In genomic region chr6:147530132-147531060, GRCh38 we compare ENCODE assay signal across 14 cellular contexts. TPM values are rescaled to one million over a fixed set of nuclear protein-coding genes. Genes with fewer than 3 reads are reported as not detected.
A peak's percentile ranks its signal among the peaks of the same experiment; 100 is the strongest.
DNase-seq lines count a peak whose midpoint lies in the region; ATAC-seq and TF ChIP-seq lines count a peak whose summit lies in the region.
"Had no signal": no experiment of that assay in that cellular context is flagged by ENCODE, and none has a peak within 500 bp of the region (broad histone marks: within the 10 kb centered on the region; RNA-seq: fewer than 3 reads in every experiment).

No MANE protein-coding gene starts in this region.

- intact Hi-C loops in colonic mucosa (cut with DNase I): no loop called here
- intact Hi-C loops in adrenal gland (cut with DNase I): no loop called here

- H3K27ac ChIP-seq in colonic mucosa (no peak overlapping the region), adrenal gland (no peak overlapping the region), gastroesophageal sphincter (no peak overlapping the region)
- H3K27ac ChIP-seq: suprapubic skin had no signal

- TF ChIP-seq POLR2A in adrenal gland (IDR thresholded peaks at IDR 0.05) (no peak), gastroesophageal sphincter (IDR thresholded peaks at IDR 0.05) (no peak)

- 50 to 72% (median 61%) methylated on average over 13 of the region's 13 CpGs for WGBS in adrenal gland, 4 donors
- WGBS in gastroesophageal sphincter (ENCODE audit: low coverage in 1 of 2), 2 donors: 63 to 71% methylated on average over 9 to 11 of the region's 13 CpGs

- H3K4me1 ChIP-seq in colonic mucosa (peaks cover 4% of the 10 kb centered on the region), adrenal gland (replicated peaks in 1 of 2) (no peaks in the 10 kb centered on the region), gastroesophageal sphincter (no peaks in the 10 kb centered on the region)

- peak; percentile 55 for ATAC-seq in GM19452 (IDR thresholded peaks at IDR 0.05; ENCODE audit: unreplicated experiment)
- ATAC-seq in gastroesophageal sphincter: no peak

- no peak for TF ChIP-seq CTCF in colonic mucosa (IDR thresholded peaks at IDR 0.05)
- no peak for TF ChIP-seq CTCF in adrenal gland (IDR thresholded peaks at IDR 0.05)
- TF ChIP-seq CTCF in gastroesophageal sphincter (IDR thresholded peaks at IDR 0.05): no peak

- H3K4me3 ChIP-seq in colonic mucosa (no peak overlapping the region), adrenal gland (no peak overlapping the region), gastroesophageal sphincter (no peak overlapping the region)
- H3K4me3 ChIP-seq: lung, suprapubic skin had no signal

- H3K27me3 ChIP-seq in colonic mucosa (no peaks in the 10 kb centered on the region), adrenal gland (no peaks in the 10 kb centered on the region), gastroesophageal sphincter (no peaks in the 10 kb centered on the region)
- H3K27me3 ChIP-seq: suprapubic skin had no signal

- peak overlapping the region in 1 of 2 donors; percentile 54 for H3K9ac ChIP-seq in colonic mucosa (ENCODE audit: low read depth in 2 of 2, low read length in 2 of 2)

- no peaks in the 10 kb centered on the region for H3K9me3 ChIP-seq in colonic mucosa
- no peaks in the 10 kb centered on the region for H3K9me3 ChIP-seq in adrenal gland (replicated peaks in 1 of 3)
- no peaks in the 10 kb centered on the region for H3K9me3 ChIP-seq in gastroesophageal sphincter
- H3K9me3 ChIP-seq: suprapubic skin had no signal

- DNase-seq in ELF-1 (ENCODE audit: low read depth, low spot score): peak; percentile 36
- DNase-seq in HT1080 (ENCODE audit: low read depth): peak; percentile 55
- peak; percentile 46 for DNase-seq in colonic mucosa
- DNase-seq in adrenal gland: no peak
- DNase-seq in activated effector memory CD4-positive, alpha-beta T cell treated with Interleukin-2 at 50 U/mL for 16 hours: no peak
- no peak for DNase-seq in HuH-7.5 (ENCODE audit: low spot score)
- DNase-seq: activated gamma-delta T cell treated with Interleukin-2 at 50 U/mL for 16 hours, EL, H7, NCI-H1436 treated with DMSO at 0.1 percent for 48 hours had no signal

- no peaks in the 10 kb centered on the region for H3K36me3 ChIP-seq in colonic mucosa
- H3K36me3 ChIP-seq in adrenal gland (replicated peaks in 1 of 2): no peaks in the 10 kb centered on the region
- H3K36me3 ChIP-seq in gastroesophageal sphincter: no peaks in the 10 kb centered on the region
- H3K36me3 ChIP-seq: suprapubic skin had no signal

- TF ChIP-seq EP300 in gastroesophageal sphincter (IDR thresholded peaks at IDR 0.05): no peak

RNA-seq across cellular contexts. Expression of gene SAMD5, which starts 21.9 kb away (rescaled TPM):
- 1.3 and 1.9 TPM in 2 replicates for total RNA-seq in HT1080 (2014; rRNA removed; shearing (Covaris generic))
- polyA plus RNA-seq in HT1080 (2015; cell fraction: cytosol; rRNA removed): 0.91 and 1.8 TPM in 2 replicates
- polyA plus RNA-seq in HT1080 (2015; cell fraction: nucleus; rRNA removed): 1.7 and 2.3 TPM in 2 replicates
- 10 to 100 TPM; 11.8 to 13.8 TPM for total RNA-seq in colonic mucosa
- total RNA-seq in adrenal gland: 1 to 10 TPM in 3 of 8 donors, under 1 TPM in 5; 0.12 to 2.5 (median 0.71) TPM
- polyA plus RNA-seq in adrenal gland: 1 to 10 TPM in 2 of 3 donors, under 1 TPM in 1; 0.64 to 5.8 (median 3.0) TPM
- 1 to 10 TPM in 1 of 4 donors, under 1 TPM in 3; 0.93 to 1.3 (median 0.96) TPM for total RNA-seq in gastroesophageal sphincter

Comparison
In these comparisons a context has a peak if more than half of its experiments do, and no peak if none do; other contexts are left out.
1. DNase-seq: peak in ELF-1 (single experiment), HT1080 (single experiment) and colonic mucosa (single experiment); none in adrenal gland (0 of 7), activated effector memory CD4-positive, alpha-beta T cell treated with Interleukin-2 at 50 U/mL for 16 hours (single experiment) and HuH-7.5 (single experiment).